ENCODE assay signal across 14 cellular contexts in genomic region chr9:110104201-110104845, GRCh38.
DNase-seq lines count a peak whose midpoint lies in the region; TF ChIP-seq lines count a peak whose summit lies in the region.
"Had no signal": no experiment of that assay in that cellular context is flagged by ENCODE, and none has a peak within 500 bp of the region (broad histone marks: within the 10 kb centered on the region; RNA-seq: fewer than 3 reads in every experiment).

No MANE protein-coding gene starts in this region.

- peaks cover 1% of the 10 kb centered on the region for H3K36me3 Mint-ChIP-seq in osteocyte (ENCODE audit: unreplicated experiment)
- peaks cover 9% of the 10 kb centered on the region for H3K36me3 Mint-ChIP-seq in activated CD4-positive, alpha-beta T cell treated with anti-CD3 and anti-CD28 coated beads, Interleukin-2, amount 10 ng/mL, durations not matched to agents 24 days and 14 days (ENCODE audit: low read depth)

- no peak overlapping the region for H3K4me3 Mint-ChIP-seq in osteocyte (ENCODE audit: unreplicated experiment)
- H3K4me3 Mint-ChIP-seq in activated CD4-positive, alpha-beta T cell treated with anti-CD3 and anti-CD28 coated beads, Interleukin-2, amount 10 ng/mL, durations not matched to agents 24 days and 14 days: no peak overlapping the region
- H3K4me3 Mint-ChIP-seq: activated CD4-positive, alpha-beta T cell treated with anti-CD3 and anti-CD28 coated beads for 36 hours; T-cell had no signal

- peak overlapping the region; percentile 86 for H3K27ac Mint-ChIP-seq in osteocyte (ENCODE audit: unreplicated experiment)
- no peak overlapping the region for H3K27ac Mint-ChIP-seq in activated CD4-positive, alpha-beta T cell treated with anti-CD3 and anti-CD28 coated beads, Interleukin-2, amount 10 ng/mL, durations not matched to agents 24 days and 14 days
- H3K27ac Mint-ChIP-seq: activated CD4-positive, alpha-beta T cell treated with anti-CD3 and anti-CD28 coated beads for 36 hours; T-cell had no signal

- peaks cover 57% of the 10 kb centered on the region for H3K4me1 Mint-ChIP-seq in osteocyte (ENCODE audit: unreplicated experiment)
- peaks cover 19% of the 10 kb centered on the region for H3K4me1 Mint-ChIP-seq in activated CD4-positive, alpha-beta T cell treated with anti-CD3 and anti-CD28 coated beads, Interleukin-2, amount 10 ng/mL, durations not matched to agents 24 days and 14 days

- intact Hi-C loops in activated CD4-positive, alpha-beta T cell treated with anti-CD3 and anti-CD28 coated beads, Interleukin-2, amount 10 ng/mL, durations not matched to agents 24 days and 14 days (cut with micrococcal nuclease): no loop called here

- no peaks in the 10 kb centered on the region for H3K27me3 Mint-ChIP-seq in osteocyte (ENCODE audit: unreplicated experiment)
- H3K27me3 Mint-ChIP-seq in activated CD4-positive, alpha-beta T cell treated with anti-CD3 and anti-CD28 coated beads, Interleukin-2, amount 10 ng/mL, durations not matched to agents 24 days and 14 days: no peaks in the 10 kb centered on the region
- H3K27me3 Mint-ChIP-seq: activated CD4-positive, alpha-beta T cell treated with anti-CD3 and anti-CD28 coated beads for 36 hours; T-cell had no signal

- in situ Hi-C loops in KBM-7 (cut with MboI; ENCODE audit: low pct_unique_long_range_greater_than_20kb, low sequenced_read_pairs): no loop called here

- DNase-seq in EL: peak; percentile 58
- peak; percentile 86 for DNase-seq in NCI-H226
- peak; percentile 70 for DNase-seq in fibroblast of peridontal ligament (ENCODE audit: extremely low read depth)
- no peak for DNase-seq in osteocyte (ENCODE audit: extremely low spot score, unreplicated experiment)
- no peak for DNase-seq in KBM-7
- DNase-seq in nucleus accumbens (lab: John Stamatoyannopoulos, UW): no peak
- no peak for DNase-seq in HuH-7.5 (ENCODE audit: low spot score)
- no peak for DNase-seq in activated CD4-positive, alpha-beta T cell treated with anti-CD3 and anti-CD28 coated beads, Interleukin-2, amount 10 ng/mL, durations not matched to agents 24 days and 14 days
- DNase-seq: activated CD4-positive, alpha-beta T cell treated with anti-CD3 and anti-CD28 coated beads for 36 hours; heart left ventricle; NCI-H2107; stimulated activated CD4-positive, alpha-beta T cell treated with anti-CD3 and anti-CD28 coated beads, Interleukin-4, amount 100 ng/mL, for 1 hour; stimulated activated naive CD4-positive, alpha-beta T cell treated with Interleukin-2 at 50 U/mL for 16 hours; T-cell had no signal

- H3K9me3 Mint-ChIP-seq in osteocyte (ENCODE audit: unreplicated experiment): no peaks in the 10 kb centered on the region
- no peaks in the 10 kb centered on the region for H3K9me3 Mint-ChIP-seq in activated CD4-positive, alpha-beta T cell treated with anti-CD3 and anti-CD28 coated beads, Interleukin-2, amount 10 ng/mL, durations not matched to agents 24 days and 14 days
- H3K9me3 Mint-ChIP-seq: T-cell had no signal

- no peak for TF ChIP-seq CTCF in osteocyte (IDR thresholded peaks at IDR 0.05)

Comparison
In these comparisons a context has a peak if more than half of its experiments do, and no peak if none do; other contexts are left out.
1. DNase-seq: peak in EL (single experiment), NCI-H226 (single experiment) and fibroblast of peridontal ligament (single experiment); none in osteocyte (single experiment), KBM-7 (single experiment), nucleus accumbens (0 of 56), HuH-7.5 (single experiment) and activated CD4-positive, alpha-beta T cell treated with anti-CD3 and anti-CD28 coated beads, Interleukin-2, amount 10 ng/mL, durations not matched to agents 24 days and 14 days (single experiment).